18 cellular contexts compared by ENCODE assay signal in genomic region chr1:224201336-224201735, GRCh38. TPM values are rescaled to one million over a fixed set of nuclear protein-coding genes. Genes with fewer than 3 reads are reported as not detected.
DNase-seq lines count a peak whose midpoint lies in the region; ATAC-seq and TF ChIP-seq lines count a peak whose summit lies in the region.
"Had no signal": no experiment of that assay in that cellular context is flagged by ENCODE, and none has a peak within 500 bp of the region (broad histone marks: within the 10 kb centered on the region; RNA-seq: fewer than 3 reads in every experiment).

No MANE protein-coding gene starts in this region.

- no peaks in the 10 kb centered on the region for H3K36me3 ChIP-seq in hepatocyte (replicated peaks; ENCODE audit: insufficient read depth, low read depth)
- no peaks in the 10 kb centered on the region for H3K36me3 ChIP-seq in prostate gland
- H3K36me3 ChIP-seq: BE2C, MG63 had no signal

- no peaks in the 10 kb centered on the region for H3K9me3 ChIP-seq in hepatocyte (ENCODE audit: low read depth)
- no peaks in the 10 kb centered on the region for H3K9me3 ChIP-seq in prostate gland
- H3K9me3 ChIP-seq: BE2C, MG63 had no signal

- no peak overlapping the region for H3K4me3 ChIP-seq in hepatocyte
- no peak overlapping the region for H3K4me3 ChIP-seq in prostate gland
- H3K4me3 ChIP-seq: MG63, PC-9 had no signal

- peak overlapping the region; percentile 41 for H3K27ac Mint-ChIP-seq in HFFc6
- H3K27ac Mint-ChIP-seq: CD8-positive, alpha-beta T cell had no signal

- no peaks in the 10 kb centered on the region for H3K27me3 ChIP-seq in hepatocyte
- H3K27me3 ChIP-seq in prostate gland (replicated peaks; ENCODE audit: insufficient read depth), result no peaks in the 10 kb centered on the region
- no peaks in the 10 kb centered on the region for H3K27me3 ChIP-seq in foreskin keratinocyte
- H3K27me3 ChIP-seq: BE2C, MG63 had no signal

- ATAC-seq in GM21367 (IDR thresholded peaks at IDR 0.05; ENCODE audit: unreplicated experiment) (no peak), foreskin keratinocyte (no peak)
- ATAC-seq: CD8-positive, alpha-beta T cell had no signal

- H3K27ac ChIP-seq in hepatocyte, result peak overlapping the region; percentile 2
- H3K27ac ChIP-seq in prostate gland, result peak overlapping the region; percentile 20 to 46
- H3K27ac ChIP-seq in foreskin keratinocyte, result no peak overlapping the region
- H3K27ac ChIP-seq: PC-9 had no signal

- H4K20me1 ChIP-seq in hepatocyte (ENCODE audit: insufficient read depth, poor library complexity, severe bottlenecking), result no peaks in the 10 kb centered on the region

- no peaks in the 10 kb centered on the region for H3K9me3 Mint-ChIP-seq in HFFc6
- H3K9me3 Mint-ChIP-seq: CD8-positive, alpha-beta T cell had no signal

- H3K4me2 ChIP-seq in hepatocyte, result no peak overlapping the region
- H3K4me2 ChIP-seq: PC-9 had no signal

- H2AFZ ChIP-seq in hepatocyte, result no peak overlapping the region
- H2AFZ ChIP-seq: PC-9 had no signal

- no peaks in the 10 kb centered on the region for H3K9me2 ChIP-seq in hepatocyte (replicated peaks; ENCODE audit: insufficient read depth)

- peaks cover 17% of the 10 kb centered on the region for H3K4me1 ChIP-seq in hepatocyte (ENCODE audit: insufficient read depth)
- peaks cover 20% of the 10 kb centered on the region for H3K4me1 ChIP-seq in prostate gland (replicated peaks)
- peaks cover 36% of the 10 kb centered on the region for H3K4me1 ChIP-seq in foreskin keratinocyte

- TF ChIP-seq POLR2A in prostate gland (IDR thresholded peaks at IDR 0.05), result no peak

- H3K36me3 Mint-ChIP-seq in HFFc6 (ENCODE audit: low read depth), result no peaks in the 10 kb centered on the region; the same call in 1 of the 2 replicates
- H3K36me3 Mint-ChIP-seq: CD8-positive, alpha-beta T cell had no signal

- H3K79me2 ChIP-seq in hepatocyte, result no peaks in the 10 kb centered on the region

- intact Hi-C loops in prostate gland (cut with DNase I), result no loop called here

- TF ChIP-seq CTCF in HFFc6 (IDR thresholded peaks at IDR 0.05), result no peak
- no peak for TF ChIP-seq CTCF in hepatocyte (IDR thresholded peaks at IDR 0.05; ENCODE audit: poor library complexity)
- TF ChIP-seq CTCF in prostate gland (IDR thresholded peaks at IDR 0.05), result no peak
- TF ChIP-seq CTCF in foreskin keratinocyte (conservative IDR thresholded peaks at IDR 0.05), result no peak

- H3K4me1 Mint-ChIP-seq in HFFc6 (ENCODE audit: low read depth), result peaks cover 38% of the 10 kb centered on the region

- H3K27me3 Mint-ChIP-seq in HFFc6 (ENCODE audit: insufficient read depth), result no peaks in the 10 kb centered on the region

- 78% methylated on average over 5 of the region's 5 CpGs for WGBS in hepatocyte (ENCODE audit: low lambda C conversion rate, missing lambda C conversion rate)
- WGBS in prostate gland, result 80% methylated on average over 5 of the region's 5 CpGs

- DNase-seq in AG08395 (ENCODE audit: low spot score) (peak; percentile 13), HFFc6 (peak; percentile 21), hepatocyte (ENCODE audit: low spot score) (peak; percentile 35), prostate gland (ENCODE audit: low spot score) (no peak), activated gamma-delta T cell (lab: John Stamatoyannopoulos, UW) (no peak), foreskin keratinocyte (no peak)
- DNase-seq: BE2C; CD8-positive, alpha-beta T cell; DMS79 treated with DMSO at 0.1 percent for 48 hours; GDM1; GOT3; MG63; NCI-H1092 treated with DMSO at 0.1 percent for 48 hours; NCI-H1694; NCI-H446 treated with DMSO at 0.1 percent for 48 hours; NCI-H748 treated with DMSO at 0.1 percent for 48 hours; PC-9 had no signal

- no peak overlapping the region for H3K4me3 Mint-ChIP-seq in HFFc6
- H3K4me3 Mint-ChIP-seq: CD8-positive, alpha-beta T cell had no signal

RNA-seq across cellular contexts. Expression of gene DEGS1, which starts 18.3 kb away (rescaled TPM):
- 100 to 1,000 TPM; 130 to 189 (median 145) TPM for total RNA-seq in HFFc6 (2021; fragmentation: NEBNext Ultra II Directional; extraction: Animal tissue kit (Norgen Biotek cat#: 25700))
- total RNA-seq in hepatocyte (88.7 and 97.4 TPM in 2 replicates), prostate gland (100 to 1,000 TPM in 1 of 2 donors, 10 to 100 TPM in 1; 78.8 to 172 TPM), foreskin keratinocyte (107 and 122 TPM in 2 replicates)
- polyA plus RNA-seq in hepatocyte (107 and 109 TPM in 2 replicates), foreskin keratinocyte (111 and 114 TPM in 2 replicates)

Comparison
In these comparisons a context has a peak if more than half of its experiments do, and no peak if none do; other contexts are left out.
1. DNase-seq: peak in AG08395 (single experiment), HFFc6 (single experiment) and hepatocyte (single experiment); none in prostate gland (single experiment), activated gamma-delta T cell (single experiment) and foreskin keratinocyte (0 of 2).